ENCODE assay signal across 8 cellular contexts in the genomic region with DNA sequence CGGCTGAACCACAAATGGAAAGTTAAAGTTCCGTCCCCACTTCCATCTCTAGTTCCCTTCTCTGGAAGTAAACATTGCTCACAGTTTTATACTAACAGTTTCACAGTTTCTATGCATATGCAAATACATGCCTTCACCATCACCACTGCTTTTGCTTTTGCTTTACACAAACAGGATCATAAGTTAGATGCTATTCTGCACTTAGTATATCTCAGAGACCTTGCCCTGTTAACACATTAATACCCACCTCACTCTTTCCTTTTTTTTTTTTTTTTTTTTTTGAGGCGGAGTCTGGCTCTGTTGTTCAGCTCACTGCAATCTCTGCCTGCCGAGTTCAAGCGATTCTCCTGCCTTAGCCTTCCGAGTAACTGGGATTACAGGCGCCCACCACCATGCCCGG. TPM values are rescaled to one million over a fixed set of nuclear protein-coding genes. Genes with fewer than 3 reads are reported as not detected.
DNase-seq lines count a peak whose midpoint lies in the region; ATAC-seq and TF ChIP-seq lines count a peak whose summit lies in the region.

No MANE protein-coding gene starts in this region.

- H3K36me3 ChIP-seq in hepatocyte (replicated peaks; ENCODE audit: insufficient read depth, low read depth) = no peaks in the 10 kb centered on the region
- no peaks in the 10 kb centered on the region for H3K36me3 ChIP-seq in smooth muscle cell (ENCODE audit: low read depth)

- H3K27me3 Mint-ChIP-seq in activated CD4-positive, alpha-beta T cell treated with anti-CD3 and anti-CD28 coated beads, Interleukin-2, amount 10 ng/mL, durations not matched to agents 7 days and 5 days = no peaks in the 10 kb centered on the region
- no peaks in the 10 kb centered on the region for H3K27me3 Mint-ChIP-seq in activated B cell treated with CpG ODN at 0.5 μM for 24 hours

- intact Hi-C loops in activated B cell treated with CpG ODN at 0.5 μM for 24 hours (cut with micrococcal nuclease) = loop anchor here (1.0 to 2.0 kb wide), 6 partner anchors 14 to 1064 kb away; a partner anchor contains a TSS

- 5% methylated on average over 8 of the region's 8 CpGs for WGBS in hepatocyte (ENCODE audit: low lambda C conversion rate, missing lambda C conversion rate)
- WGBS in smooth muscle cell (ENCODE audit: low lambda C conversion rate) = 11% methylated on average over 8 of the region's 8 CpGs

- peaks cover 45% of the 10 kb centered on the region for H3K4me1 Mint-ChIP-seq in activated CD4-positive, alpha-beta T cell treated with anti-CD3 and anti-CD28 coated beads, Interleukin-2, amount 10 ng/mL, durations not matched to agents 7 days and 5 days
- peaks cover 50% of the 10 kb centered on the region for H3K4me1 Mint-ChIP-seq in activated B cell treated with CpG ODN at 0.5 μM for 24 hours

- H3K36me3 Mint-ChIP-seq in activated CD4-positive, alpha-beta T cell treated with anti-CD3 and anti-CD28 coated beads, Interleukin-2, amount 10 ng/mL, durations not matched to agents 7 days and 5 days (ENCODE audit: low read depth) = peaks cover 11% of the 10 kb centered on the region
- peaks cover 36% of the 10 kb centered on the region for H3K36me3 Mint-ChIP-seq in activated B cell treated with CpG ODN at 0.5 μM for 24 hours (ENCODE audit: low read depth)

- H3K27ac Mint-ChIP-seq in activated CD4-positive, alpha-beta T cell treated with anti-CD3 and anti-CD28 coated beads, Interleukin-2, amount 10 ng/mL, durations not matched to agents 7 days and 5 days = peak overlapping the region; percentile 92
- H3K27ac Mint-ChIP-seq in activated B cell treated with CpG ODN at 0.5 μM for 24 hours = peak overlapping the region; percentile 99

- POLR2A ChIA-PET in activated CD4-positive, alpha-beta T cell treated with anti-CD3 and anti-CD28 coated beads, Interleukin-2, amount 10 ng/mL, durations not matched to agents 7 days and 5 days (lab: Charles Lee) = interaction anchor here (2.2 kb wide), 1 partner anchor 69 kb away, joined by 9 read pairs; a partner anchor contains a TSS
- POLR2A ChIA-PET in activated B cell treated with CpG ODN at 0.5 μM for 24 hours (lab: Charles Lee) = interaction anchor here (0.6 to 4.4 kb wide), 8 partner anchors 12 to 269 kb away, joined by 3 to 68 read pairs (median 13); a partner anchor contains a TSS

- CTCF ChIA-PET in activated CD4-positive, alpha-beta T cell treated with anti-CD3 and anti-CD28 coated beads, Interleukin-2, amount 10 ng/mL, durations not matched to agents 7 days and 5 days (lab: Charles Lee) = interaction anchor here (1.4 to 1.5 kb wide), 2 partner anchors 10 to 15 kb away, joined by 3 to 6 read pairs; no protein-coding TSS in a partner anchor
- CTCF ChIA-PET in activated B cell treated with CpG ODN at 0.5 μM for 24 hours (lab: Charles Lee) = interaction anchor here (1.4 to 4.3 kb wide), 4 partner anchors 10 to 195 kb away, joined by 3 to 53 read pairs (median 20); a partner anchor contains a TSS

- H3K27ac ChIP-seq in hepatocyte (peak overlapping the region; percentile 98), smooth muscle cell (ENCODE audit: low read depth) (peak overlapping the region; percentile 66)

- no peaks in the 10 kb centered on the region for H3K9me3 Mint-ChIP-seq in activated CD4-positive, alpha-beta T cell treated with anti-CD3 and anti-CD28 coated beads, Interleukin-2, amount 10 ng/mL, durations not matched to agents 7 days and 5 days
- no peaks in the 10 kb centered on the region for H3K9me3 Mint-ChIP-seq in activated B cell treated with CpG ODN at 0.5 μM for 24 hours

- peak overlapping the region; percentile 94 for H3K4me3 Mint-ChIP-seq in activated CD4-positive, alpha-beta T cell treated with anti-CD3 and anti-CD28 coated beads, Interleukin-2, amount 10 ng/mL, durations not matched to agents 7 days and 5 days
- peak overlapping the region; percentile 99 for H3K4me3 Mint-ChIP-seq in activated B cell treated with CpG ODN at 0.5 μM for 24 hours

- H2AFZ ChIP-seq in hepatocyte = peak overlapping the region; percentile 90
- peak overlapping the region; percentile 88 for H2AFZ ChIP-seq in smooth muscle cell (ENCODE audit: low read depth)

- no peaks in the 10 kb centered on the region for H3F3A ChIP-seq in smooth muscle cell (ENCODE audit: low read depth)

- no peaks in the 10 kb centered on the region for H3K9me3 ChIP-seq in hepatocyte (ENCODE audit: low read depth)
- no peaks in the 10 kb centered on the region for H3K9me3 ChIP-seq in smooth muscle cell (replicated peaks; ENCODE audit: low read depth)

- H3K9ac ChIP-seq in smooth muscle cell (ENCODE audit: low read depth) = peak overlapping the region; percentile 72

- H3K4me2 ChIP-seq in hepatocyte (peak overlapping the region; percentile 81), smooth muscle cell (peak overlapping the region; percentile 84)

- ATAC-seq in HG03039 (IDR thresholded peaks at IDR 0.05; ENCODE audit: unreplicated experiment) (peak; percentile 41), activated B cell treated with CpG ODN at 0.5 μM for 24 hours (ENCODE audit: low read depth) (peak; percentile 53), HG02970 (IDR thresholded peaks at IDR 0.05; ENCODE audit: low FRiP score, unreplicated experiment) (no peak)

- H3K27me3 ChIP-seq in hepatocyte (no peaks in the 10 kb centered on the region), smooth muscle cell (ENCODE audit: low read depth) (no peaks in the 10 kb centered on the region)

- H3K4me3 ChIP-seq in hepatocyte = peak overlapping the region; percentile 62
- peak overlapping the region; percentile 87 for H3K4me3 ChIP-seq in smooth muscle cell

- DNase-seq in activated CD4-positive, alpha-beta T cell treated with anti-CD3 and anti-CD28 coated beads, Interleukin-2, amount 10 ng/mL, durations not matched to agents 7 days and 5 days = peak; percentile 16
- DNase-seq in activated CD4-positive, alpha-beta T cell treated with anti-CD3 and anti-CD28 coated beads, Interleukin-2, amount 50 U/mL, for 48 hours = no peak
- DNase-seq in activated B cell treated with CpG ODN at 0.5 μM for 24 hours (no peak), hepatocyte (ENCODE audit: low spot score) (no peak), smooth muscle cell (lab: John Stamatoyannopoulos, UW; ENCODE audit: unreplicated experiment) (no peak), HPDE6-E6E7 (ENCODE audit: extremely low spot score) (no peak)

- no peaks in the 10 kb centered on the region for H4K20me1 ChIP-seq in hepatocyte (ENCODE audit: insufficient read depth, poor library complexity, severe bottlenecking)
- H4K20me1 ChIP-seq in smooth muscle cell (ENCODE audit: low read depth) = peaks cover 4% of the 10 kb centered on the region

- peaks cover 7% of the 10 kb centered on the region for H3K4me1 ChIP-seq in hepatocyte (ENCODE audit: insufficient read depth)
- H3K4me1 ChIP-seq in smooth muscle cell (ENCODE audit: low read depth) = peaks cover 5% of the 10 kb centered on the region

- no peak for TF ChIP-seq CTCF in activated B cell treated with CpG ODN at 0.5 μM for 24 hours (IDR thresholded peaks at IDR 0.05)
- no peak for TF ChIP-seq CTCF in hepatocyte (IDR thresholded peaks at IDR 0.05; ENCODE audit: poor library complexity)
- no peak for TF ChIP-seq CTCF in smooth muscle cell (IDR thresholded peaks at IDR 0.05; ENCODE audit: borderline replicate concordance, insufficient read depth, poor library complexity, severe bottlenecking)

- H3K79me2 ChIP-seq in hepatocyte (peaks cover 32% of the 10 kb centered on the region), smooth muscle cell (ENCODE audit: low read depth) (peaks cover 13% of the 10 kb centered on the region)

- no peaks in the 10 kb centered on the region for H3K9me2 ChIP-seq in hepatocyte (replicated peaks; ENCODE audit: insufficient read depth)

RNA-seq across cellular contexts. Expression of a gene that starts 0.9 kb away (rescaled TPM):
- total RNA-seq in activated CD4-positive, alpha-beta T cell treated with anti-CD3 and anti-CD28 coated beads, Interleukin-2, amount 10 ng/mL, durations not matched to agents 7 days and 5 days = 10 to 100 TPM; 38.1 to 42.9 TPM
- total RNA-seq in activated B cell treated with CpG ODN at 0.5 μM for 24 hours = 99.0 and 120 TPM in 2 replicates
- total RNA-seq in hepatocyte = 24.4 and 29.4 TPM in 2 replicates
- 10.7 and 12.0 TPM in 2 replicates for polyA plus RNA-seq in hepatocyte
- total RNA-seq in smooth muscle cell = 10.0 and 10.3 TPM in 2 replicates
- polyA plus RNA-seq in smooth muscle cell = 3.9 and 4.0 TPM in 2 replicates

RNA-seq across cellular contexts. Expression of a gene that starts 23.5 kb away (rescaled TPM):
- under 1 TPM; 0.15 to 0.17 TPM for total RNA-seq in activated CD4-positive, alpha-beta T cell treated with anti-CD3 and anti-CD28 coated beads, Interleukin-2, amount 10 ng/mL, durations not matched to agents 7 days and 5 days
- 0.42 and 0.53 TPM in 2 replicates for total RNA-seq in activated B cell treated with CpG ODN at 0.5 μM for 24 hours
- not detected in 2 replicates for total RNA-seq in hepatocyte
- 0.05 and 0.19 TPM in 2 replicates for polyA plus RNA-seq in hepatocyte
- total RNA-seq in smooth muscle cell = not detected in 2 replicates
- 0.04 and 0.08 TPM in 2 replicates for polyA plus RNA-seq in smooth muscle cell

RNA-seq across cellular contexts. Expression of a gene that starts 42.2 kb away (rescaled TPM):
- total RNA-seq in activated CD4-positive, alpha-beta T cell treated with anti-CD3 and anti-CD28 coated beads, Interleukin-2, amount 10 ng/mL, durations not matched to agents 7 days and 5 days = 10 to 100 TPM; 58.5 to 59.8 TPM
- total RNA-seq in activated B cell treated with CpG ODN at 0.5 μM for 24 hours (98.3 and 112 TPM in 2 replicates), hepatocyte (51.6 and 60.1 TPM in 2 replicates), smooth muscle cell (33.3 and 41.3 TPM in 2 replicates)
- polyA plus RNA-seq in hepatocyte (36.2 and 41.3 TPM in 2 replicates), smooth muscle cell (18.4 and 21.7 TPM in 2 replicates)

RNA-seq across cellular contexts. Expression of a gene that starts 42.6 kb away (rescaled TPM):
- total RNA-seq in activated CD4-positive, alpha-beta T cell treated with anti-CD3 and anti-CD28 coated beads, Interleukin-2, amount 10 ng/mL, durations not matched to agents 7 days and 5 days = 100 to 1,000 TPM; 131 to 144 TPM
- total RNA-seq in activated B cell treated with CpG ODN at 0.5 μM for 24 hours (215 and 231 TPM in 2 replicates), hepatocyte (56.5 and 84.2 TPM in 2 replicates), smooth muscle cell (51.2 and 81.6 TPM in 2 replicates)
- polyA plus RNA-seq in hepatocyte (147 and 148 TPM in 2 replicates), smooth muscle cell (116 and 118 TPM in 2 replicates)

RNA-seq across cellular contexts. Expression of a gene that starts 48.8 kb away (rescaled TPM):
- total RNA-seq in activated CD4-positive, alpha-beta T cell treated with anti-CD3 and anti-CD28 coated beads, Interleukin-2, amount 10 ng/mL, durations not matched to agents 7 days and 5 days = 10 to 100 TPM; 33.9 to 40.8 TPM
- total RNA-seq in activated B cell treated with CpG ODN at 0.5 μM for 24 hours (84.8 and 87.3 TPM in 2 replicates), hepatocyte (40.1 and 48.2 TPM in 2 replicates), smooth muscle cell (24.8 and 29.3 TPM in 2 replicates)
- polyA plus RNA-seq in hepatocyte (85.0 and 85.9 TPM in 2 replicates), smooth muscle cell (53.8 and 54.9 TPM in 2 replicates)
